13 cellular contexts compared by ENCODE assay signal in genomic region chr12:26269554-26270284, GRCh38.
"Had no signal": no experiment of that assay in that cellular context is flagged by ENCODE, and none has a peak within 500 bp of the region (broad histone marks: within the 10 kb centered on the region; RNA-seq: fewer than 3 reads in every experiment).

No MANE protein-coding gene starts in this region.

- DNase-seq: activated CD4-positive, alpha-beta T cell treated with anti-CD3 and anti-CD28 coated beads for 36 hours; activated CD8-positive, alpha-beta memory T cell treated with anti-CD3 and anti-CD28 coated beads, Interleukin-2, amount 50 U/mL, for 4 hours; activated CD8-positive, alpha-beta T cell treated with anti-CD3 and anti-CD28 coated beads for 36 hours; activated naive CD4-positive, alpha-beta T cell; aorta; naive thymus-derived CD4-positive, alpha-beta T cell; posterior cingulate gyrus; right lobe of liver; stimulated activated CD4-positive, alpha-beta T cell treated with anti-CD3 and anti-CD28 coated beads, Interleukin-4, amount 100 ng/mL, for 1 hour; stimulated activated CD8-positive, alpha-beta memory T cell treated with anti-CD3 and anti-CD28 coated beads, Interleukin-4, amount 100 ng/mL, for 48 hours; stimulated activated naive CD8-positive, alpha-beta T cell treated with anti-CD3 and anti-CD28 coated beads, Interleukin-15, Interleukin-2, amounts not matched to agents 100 U/mL and 50 U/mL, for 24 hours; T1000; WERI-Rb-1 had no signal

- H3K9me3 ChIP-seq: right lobe of liver had no signal

- H3K27ac ChIP-seq: right lobe of liver, WERI-Rb-1 had no signal

- H3K27me3 ChIP-seq: right lobe of liver had no signal

- H3K4me3 ChIP-seq: right lobe of liver had no signal

- H3K36me3 ChIP-seq: right lobe of liver, WERI-Rb-1 had no signal
